ENCODE assay signal across 8 cellular contexts in genomic region chr14:93103392-93104080, GRCh38. TPM values are rescaled to one million over a fixed set of nuclear protein-coding genes. Genes with fewer than 3 reads are reported as not detected.
DNase-seq lines count a peak whose midpoint lies in the region; ATAC-seq lines count a peak whose summit lies in the region.

No MANE protein-coding gene starts in this region.

- no peaks in the 10 kb centered on the region for H3K9me3 Mint-ChIP-seq in stimulated activated naive B cell treated with anti-CD40 and anti-IgM and Interleukin-4, amounts not matched to agents 10 μg/mL and 1 μg/mL and 100 μg/mL, for 72 hours

- peak overlapping the region; percentile 67 to 81 for H3K4me3 Mint-ChIP-seq in stimulated activated naive B cell treated with anti-CD40 and anti-IgM and Interleukin-4, amounts not matched to agents 10 μg/mL and 1 μg/mL and 100 μg/mL, for 72 hours

- H3K4me1 Mint-ChIP-seq in stimulated activated naive B cell treated with anti-CD40 and anti-IgM and Interleukin-4, amounts not matched to agents 10 μg/mL and 1 μg/mL and 100 μg/mL, for 72 hours = peaks cover 29 to 62% of the 10 kb centered on the region in 2 donors

- ATAC-seq in GM21447 (IDR thresholded peaks at IDR 0.05; ENCODE audit: unreplicated experiment) = peak; percentile 95
- ATAC-seq in stimulated activated naive B cell treated with anti-CD40 and anti-IgM and Interleukin-4, amounts not matched to agents 10 μg/mL and 1 μg/mL and 100 μg/mL, for 72 hours (replicated peaks) = peak; percentile 95 to 96

- DNase-seq in ELR (ENCODE audit: low read depth) (peak; percentile 57), HT1080 (ENCODE audit: low read depth) (peak; percentile 64), glomerular visceral epithelial cell (ENCODE audit: extremely low spot score) (peak; percentile 25), RKO (ENCODE audit: low spot score) (no peak), GM03348 (ENCODE audit: low spot score) (no peak)
- peak; percentile 43 for DNase-seq in activated CD4-positive, alpha-beta T cell treated with anti-CD3 and anti-CD28 coated beads, Interleukin-2, amount 50 U/mL, for 1 hour
- peak; percentile 34 for DNase-seq in stimulated activated naive B cell treated with anti-CD40 and anti-IgM and Interleukin-4, amounts not matched to agents 10 μg/mL and 1 μg/mL and 100 μg/mL, for 72 hours

- peaks cover 0 to 3% of the 10 kb centered on the region in 2 donors for H3K36me3 Mint-ChIP-seq in stimulated activated naive B cell treated with anti-CD40 and anti-IgM and Interleukin-4, amounts not matched to agents 10 μg/mL and 1 μg/mL and 100 μg/mL, for 72 hours

- no peaks in the 10 kb centered on the region for H3K27me3 Mint-ChIP-seq in stimulated activated naive B cell treated with anti-CD40 and anti-IgM and Interleukin-4, amounts not matched to agents 10 μg/mL and 1 μg/mL and 100 μg/mL, for 72 hours

- H3K27ac Mint-ChIP-seq in stimulated activated naive B cell treated with anti-CD40 and anti-IgM and Interleukin-4, amounts not matched to agents 10 μg/mL and 1 μg/mL and 100 μg/mL, for 72 hours = peak overlapping the region; percentile 94

RNA-seq across cellular contexts. Expression of gene ITPK1, which starts 12.2 kb away (rescaled TPM):
- 37.5 and 57.0 TPM in 2 replicates for total RNA-seq in HT1080 (2014; rRNA removed; shearing (Covaris generic))
- polyA plus RNA-seq in HT1080 (2015; cell fraction: cytosol; rRNA removed) = 27.6 and 30.9 TPM in 2 replicates
- 16.8 and 24.3 TPM in 2 replicates for polyA plus RNA-seq in HT1080 (2015; cell fraction: nucleus; rRNA removed)

Comparison
In these comparisons a context has a peak if more than half of its experiments do, and no peak if none do; other contexts are left out.
1. DNase-seq: peak in ELR (single experiment), HT1080 (single experiment), activated CD4-positive, alpha-beta T cell treated with anti-CD3 and anti-CD28 coated beads, Interleukin-2, amount 50 U/mL, for 1 hour (single experiment), glomerular visceral epithelial cell (single experiment) and stimulated activated naive B cell treated with anti-CD40 and anti-IgM and Interleukin-4, amounts not matched to agents 10 μg/mL and 1 μg/mL and 100 μg/mL, for 72 hours (single experiment); none in RKO (single experiment) and GM03348 (single experiment).